In the genomic region with DNA sequence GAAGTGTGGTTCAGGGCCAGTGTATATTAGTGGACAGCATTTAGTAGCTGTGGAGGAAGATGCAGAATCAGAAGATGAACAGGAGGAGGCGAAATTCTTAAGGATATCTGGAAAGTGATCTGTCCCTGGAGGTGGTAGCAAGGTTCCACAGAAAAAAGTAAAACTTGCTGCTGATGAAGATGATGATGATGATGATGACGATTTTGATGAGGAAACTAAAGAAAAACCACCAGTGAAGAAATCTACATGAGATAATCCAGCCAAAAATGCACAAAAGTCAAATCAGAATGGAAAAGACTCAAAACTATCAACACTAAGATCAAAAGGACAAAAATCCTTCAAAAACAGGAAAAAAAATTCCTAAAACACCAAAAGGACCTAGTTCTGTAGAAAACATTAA, we compare ENCODE assay signal across 1 cellular context.
TF ChIP-seq lines count a peak whose summit lies in the region.

No MANE protein-coding gene starts in this region.

TF ChIP-seq in A549, 52 proteins besides CTCF, POLR2A, EP300 and RAD21 (continued from another document):
- TF ChIP-seq, protein P1, sequence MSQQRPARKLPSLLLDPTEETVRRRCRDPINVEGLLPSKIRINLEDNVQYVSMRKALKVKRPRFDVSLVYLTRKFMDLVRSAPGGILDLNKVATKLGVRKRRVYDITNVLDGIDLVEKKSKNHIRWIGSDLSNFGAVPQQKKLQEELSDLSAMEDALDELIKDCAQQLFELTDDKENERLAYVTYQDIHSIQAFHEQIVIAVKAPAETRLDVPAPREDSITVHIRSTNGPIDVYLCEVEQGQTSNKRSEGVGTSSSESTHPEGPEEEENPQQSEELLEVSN (IDR thresholded peaks at IDR 0.05; ENCODE audit: borderline replicate concordance, low read depth) = no peak
- no peak for TF ChIP-seq KDM5A (IDR thresholded peaks at IDR 0.05)
- no peak for TF ChIP-seq NFE2L2 (conservative IDR thresholded peaks at IDR 0.05; ENCODE audit: low read length)
- TF ChIP-seq, protein P2, sequence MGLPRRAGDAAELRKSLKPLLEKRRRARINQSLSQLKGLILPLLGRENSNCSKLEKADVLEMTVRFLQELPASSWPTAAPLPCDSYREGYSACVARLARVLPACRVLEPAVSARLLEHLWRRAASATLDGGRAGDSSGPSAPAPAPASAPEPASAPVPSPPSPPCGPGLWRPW (IDR thresholded peaks at IDR 0.05) = no peak
- no peak for TF ChIP-seq KDM1A (IDR thresholded peaks at IDR 0.05; ENCODE audit: low read depth)
- TF ChIP-seq EHF (CRISPR knock-in tag; IDR thresholded peaks at IDR 0.05) = no peak
- TF ChIP-seq ZC3H11A (IDR thresholded peaks at IDR 0.05) = no peak
- no peak for TF ChIP-seq MAZ (IDR thresholded peaks at IDR 0.05; ENCODE audit: borderline replicate concordance, low read depth, low read length)
- TF ChIP-seq TFCP2L1 (CRISPR knock-in tag; IDR thresholded peaks at IDR 0.05) = no peak
- no peak for TF ChIP-seq RARB (CRISPR knock-in tag; IDR thresholded peaks at IDR 0.05)
